In genomic region chr6:118650500-118651281, GRCh38 we compare ENCODE assay signal across 7 cellular contexts. TPM values are rescaled to one million over a fixed set of nuclear protein-coding genes. Genes with fewer than 3 reads are reported as not detected.
A peak's percentile ranks its signal among the peaks of the same experiment; 100 is the strongest.
DNase-seq lines count a peak whose midpoint lies in the region; ATAC-seq, FAIRE-seq and TF ChIP-seq lines count a peak whose summit lies in the region.

No MANE protein-coding gene starts in this region.

- peak overlapping the region; percentile 85 to 96 for H3K27ac ChIP-seq in coronary artery
- no peak overlapping the region for H3K27ac ChIP-seq in HepG2 (ENCODE audit: extremely low read length, insufficient read depth, low read length)

- intact Hi-C loops in HepG2 (cut with micrococcal nuclease; ENCODE audit: unreplicated experiment) = loop anchor here (2.0 kb wide), 1 partner anchor 126 kb away; no protein-coding TSS in a partner anchor

- in situ Hi-C loops in HepG2 (cut with HindIII; ENCODE audit: extremely low pct_ligation_motif_present, low pct_unique_long_range_greater_than_20kb) = no loop called here

- FAIRE-seq in GM12892 (lab: Jason Lieb, UNC) (peak; percentile 88), HepG2 (lab: Jason Lieb, UNC) (no peak)

- POLR2A ChIA-PET in HepG2 (lab: Yijun Ruan, JAX) = no interaction called here

- H4K20me1 ChIP-seq in Loucy (ENCODE audit: insufficient read depth, low read length, poor library complexity, severe bottlenecking) (peaks cover 28% of the 10 kb centered on the region), HepG2 (ENCODE audit: insufficient read depth, low read length) (no peaks in the 10 kb centered on the region)

- BruUV-seq in HepG2 (replicated peaks; lab: Mats Ljungman, UMichigan) = no TSS peak

- TF ChIP-seq EP300 in HepG2 (IDR thresholded peaks at IDR 0.05; ENCODE audit: low read depth in 2 of 2, low read length in 2 of 2) (no peak), HepG2 (CRISPR knock-in tag; IDR thresholded peaks at IDR 0.05; ENCODE audit: borderline replicate concordance) (no peak)

- TF ChIP-seq POLR2A in GM12892 (IDR thresholded peaks at IDR 0.05; ENCODE audit: low read depth, low read length) (peak; percentile 28; the same call in 1 of the 2 replicates), HepG2 (IDR thresholded peaks at IDR 0.05; ENCODE audit: insufficient read depth in 1 of 2, low read depth in 2 of 2, low read length in 2 of 2) (no peak)

- peak overlapping the region; percentile 81 for H3K4me3 ChIP-seq in H7 (ENCODE audit: insufficient read depth, low read depth, low read length)
- peak overlapping the region; percentile 77 for H3K4me3 ChIP-seq in Loucy (ENCODE audit: low read length, poor library complexity, severe bottlenecking)
- H3K4me3 ChIP-seq in coronary artery = peak overlapping the region; percentile 92
- peak overlapping the region; percentile 61 to 81 (median 75) for H3K4me3 ChIP-seq in HepG2 (replicated peaks in 1 of 3; ENCODE audit: insufficient read depth in 1 of 3, low read depth in 2 of 3, low read length in 3 of 3)

- TF ChIP-seq CTCF in Loucy (conservative IDR thresholded peaks at IDR 0.05; ENCODE audit: low read length) (no peak; the same call in 1 of the 2 replicates), coronary artery (IDR thresholded peaks at IDR 0.05) (no peak), HepG2 (CRISPR knock-in tag; IDR thresholded peaks at IDR 0.05) (no peak)

- DNase-seq in GM12892 (ENCODE audit: insufficient read length) (peak; percentile 30), H7 (peak; percentile 70), coronary artery (ENCODE audit: low spot score) (peak; percentile 77), HepG2 (ENCODE audit: low spot score) (no peak)
- peak; percentile 26 to 38 (median 30) for DNase-seq in activated CD4-positive, CD25-positive, alpha-beta regulatory T cell (lab: John Stamatoyannopoulos, UW)
- peak; percentile 15 to 29 (median 20) for DNase-seq in stimulated activated CD4-positive, alpha-beta T cell treated with anti-CD3 and anti-CD28 coated beads, TNF-alpha, amount 100 ng/mL, for 4 hours (ENCODE audit: low read depth in 3 of 3)

- no peaks in the 10 kb centered on the region for H3K9me2 ChIP-seq in Loucy (replicated peaks; ENCODE audit: low read depth, low read length)

- H3K27me3 ChIP-seq in H7 (ENCODE audit: control insufficient read depth, insufficient read depth, low read length) (no peaks in the 10 kb centered on the region; the same call in 1 of the 2 replicates), Loucy (ENCODE audit: insufficient read depth, low read length, poor library complexity, severe bottlenecking) (no peaks in the 10 kb centered on the region), HepG2 (ENCODE audit: control insufficient read depth in 1 of 2, insufficient read depth in 2 of 2, low read length in 2 of 2) (peaks cover 0 to 26% of the 10 kb centered on the region in 2 experiments; a peak in 3 of 5 replicates)

- H3F3A ChIP-seq in Loucy (ENCODE audit: low read depth) = no peaks in the 10 kb centered on the region

- H3K9ac ChIP-seq in Loucy (ENCODE audit: low read depth, low read length, poor library complexity, severe bottlenecking) = peak overlapping the region; percentile 79
- peak overlapping the region; percentile 62; the same call in 1 of the 2 replicates for H3K9ac ChIP-seq in HepG2 (ENCODE audit: insufficient read depth, low read depth, low read length)

- H3K79me2 ChIP-seq in Loucy (ENCODE audit: insufficient read depth, low read length) (peaks cover 66% of the 10 kb centered on the region), HepG2 (ENCODE audit: insufficient read depth, low read length) (no peaks in the 10 kb centered on the region)

- 1% methylated on average over 35 of the region's 88 CpGs for WGBS in HepG2 (ENCODE audit: low lambda C conversion rate)

- ATAC-seq in HepG2 = peak; percentile 73

- H3K4me1 ChIP-seq in Loucy (ENCODE audit: insufficient read depth, low read length, poor library complexity, severe bottlenecking) (peaks cover 33% of the 10 kb centered on the region), HepG2 (ENCODE audit: insufficient read depth, low read length) (peaks cover 16% of the 10 kb centered on the region)

- peak overlapping the region; percentile 90 for H3K4me2 ChIP-seq in Loucy (ENCODE audit: low read depth, low read length, poor library complexity, severe bottlenecking)
- peak overlapping the region; percentile 80 for H3K4me2 ChIP-seq in HepG2 (ENCODE audit: low read depth, low read length)

- H3K36me3 ChIP-seq in H7 (replicated peaks; ENCODE audit: control insufficient read depth, insufficient read depth, low read length) (no peaks in the 10 kb centered on the region), Loucy (ENCODE audit: insufficient read depth, low read length) (no peaks in the 10 kb centered on the region), HepG2 (replicated peaks in 1 of 2; ENCODE audit: control insufficient read depth in 1 of 2, insufficient read depth in 2 of 2, low read length in 2 of 2) (no peaks in the 10 kb centered on the region)

- H3K9me3 ChIP-seq in Loucy (ENCODE audit: insufficient read depth, low read depth, low read length) (no peaks in the 10 kb centered on the region), HepG2 (ENCODE audit: low read length) (no peaks in the 10 kb centered on the region)

- TF ChIP-seq RAD21 in HepG2 (CRISPR knock-in tag; IDR thresholded peaks at IDR 0.05) = no peak

- H2AFZ ChIP-seq in Loucy (ENCODE audit: low read length) (peak overlapping the region; percentile 77; the same call in 1 of the 2 replicates), HepG2 (ENCODE audit: low read length) (no peak overlapping the region)

- CTCF ChIA-PET in HepG2 (lab: Yijun Ruan, JAX; ENCODE audit: low intra/inter-chr PET ratio, low total read pairs) = no interaction called here

TF ChIP-seq in HepG2, 621 proteins besides CTCF, POLR2A, EP300 and RAD21 (continues in another document):
- TF ChIP-seq MBNL3 (CRISPR knock-in tag; conservative IDR thresholded peaks at IDR 0.05) = no peak
- peak; percentile 10; the same call in 1 of the 2 replicates for TF ChIP-seq E2F2 (CRISPR knock-in tag; IDR thresholded peaks at IDR 0.05; ENCODE audit: borderline replicate concordance)
- TF ChIP-seq ATF2 (CRISPR knock-in tag; IDR thresholded peaks at IDR 0.05) = no peak; the same call in 1 of the 2 replicates
- no peak for TF ChIP-seq ZNF780A (CRISPR knock-in tag; IDR thresholded peaks at IDR 0.05)
- no peak for TF ChIP-seq TARDBP (CRISPR knock-in tag; IDR thresholded peaks at IDR 0.05)
- TF ChIP-seq GPBP1L1 (CRISPR knock-in tag; IDR thresholded peaks at IDR 0.05) = no peak

RNA-seq across cellular contexts. Expression of gene CEP85L, which starts 0.7 kb away (rescaled TPM):
- 11.5 TPM for polyA plus RNA-seq in GM12892 (2012; ENCODE audit: missing spikeins)
- total RNA-seq in H7 (2014; rRNA removed; shearing (Covaris generic)) = 3.7 and 4.4 TPM in 2 replicates
- 1.4 and 1.7 TPM in 2 replicates for total RNA-seq in HepG2 (2016; rRNA removed; fragmentation: Illumina TruSeq; extraction: Trizol)
- total RNA-seq in HepG2 (2016; cell fraction: cytosol; rRNA removed; fragmentation: Illumina TruSeq; extraction: Trizol; ENCODE audit: low read depth) = 0.61 and 1.1 TPM in 2 replicates
- total RNA-seq in HepG2 (2016; cell fraction: insoluble cytoplasmic fraction; rRNA removed; fragmentation: Illumina TruSeq; extraction: Trizol) = 1.2 and 1.3 TPM in 2 replicates
- total RNA-seq in HepG2 (2016; cell fraction: membrane; rRNA removed; fragmentation: Illumina TruSeq; extraction: Trizol) = 0.83 and 1.00 TPM in 2 replicates
- 2.4 and 2.6 TPM in 2 replicates for total RNA-seq in HepG2 (2016; cell fraction: nucleus; rRNA removed; fragmentation: Illumina TruSeq; extraction: Trizol)
- 0.44 and 0.77 TPM in 2 replicates for polyA plus RNA-seq in HepG2 (2011; rRNA removed)
- 0.17 and 0.82 TPM in 2 replicates for polyA plus RNA-seq in HepG2 (2011; cell fraction: cytosol; rRNA removed)
- polyA plus RNA-seq in HepG2 (2011; cell fraction: nucleus; rRNA removed) = 0.56 and 0.74 TPM in 2 replicates
- 0.30 and 0.35 TPM in 2 replicates for polyA plus RNA-seq in HepG2 (2012)
- polyA plus RNA-seq in HepG2 (2016; cell fraction: cytosol; fragmentation: Illumina TruSeq; extraction: Trizol; ENCODE audit: low read depth) = 0.16 and 0.33 TPM in 2 replicates
- polyA plus RNA-seq in HepG2 (2016; cell fraction: insoluble cytoplasmic fraction; fragmentation: Illumina TruSeq; extraction: Trizol; ENCODE audit: low read depth) = 0.70 and 0.80 TPM in 2 replicates
- 0.33 and 0.34 TPM in 2 replicates for polyA plus RNA-seq in HepG2 (2016; cell fraction: membrane; fragmentation: Illumina TruSeq; extraction: Trizol; ENCODE audit: low read depth)
- polyA plus RNA-seq in HepG2 (2016; cell fraction: nucleus; fragmentation: Illumina TruSeq; extraction: Trizol; ENCODE audit: insufficient read depth, low read depth) = 0.22 and 0.37 TPM in 2 replicates
- polyA minus RNA-seq in HepG2 (2011; rRNA and poly(A)+ RNA removed; ENCODE audit: low replicate concordance) = 5.0 and 12.4 TPM in 2 replicates
- polyA minus RNA-seq in HepG2 (2011; cell fraction: cytosol; rRNA and poly(A)+ RNA removed) = 0.79 and 1.5 TPM in 2 replicates
- 5.8 and 9.8 TPM in 2 replicates for polyA minus RNA-seq in HepG2 (2011; cell fraction: nucleus; rRNA and poly(A)+ RNA removed)
